30 cellular contexts compared by ENCODE assay signal in the genomic region with DNA sequence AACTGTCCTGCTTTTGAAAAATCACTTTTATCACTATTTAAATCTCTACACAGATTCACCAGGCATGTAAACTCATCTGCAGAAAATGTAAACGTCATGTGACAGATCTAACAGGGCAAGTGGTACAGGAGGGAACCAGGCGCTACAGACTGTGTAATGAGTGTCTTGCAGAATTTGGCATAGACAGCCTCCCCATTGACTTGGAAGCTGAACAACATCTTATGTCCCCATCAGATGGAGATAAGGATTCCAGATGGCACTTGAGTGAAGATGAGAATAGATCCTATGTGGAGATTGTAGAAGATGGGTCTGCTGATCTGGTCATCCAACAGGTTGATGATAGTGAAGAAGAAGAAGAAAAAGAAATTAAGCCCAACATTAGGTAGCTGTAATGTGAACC.
"Had no signal": no experiment of that assay in that cellular context is flagged by ENCODE, and none has a peak within 500 bp of the region (broad histone marks: within the 10 kb centered on the region; RNA-seq: fewer than 3 reads in every experiment).

No MANE protein-coding gene starts in this region.

- H3K27me3 ChIP-seq: brain microvascular endothelial cell, esophagus muscularis mucosa, gastroesophageal sphincter, heart right ventricle, hepatocyte had no signal

- H3K4me2 ChIP-seq: hepatocyte had no signal

- H2AFZ ChIP-seq: hepatocyte had no signal

- H3K9me3 ChIP-seq: esophagus muscularis mucosa, gastroesophageal sphincter, heart right ventricle had no signal

- H3K27ac ChIP-seq: brain microvascular endothelial cell, esophagus muscularis mucosa, gastroesophageal sphincter, heart right ventricle, hepatocyte, VCaP had no signal

- ATAC-seq: activated naive CD4-positive, alpha-beta T cell treated with anti-CD3 and anti-CD28 coated beads, Interleukin-2, amount 50 U/mL, for 72 hours; activated T-cell treated with anti-CD3 and anti-CD28 coated beads, Interleukin-2, amount 50 U/mL, for 72 hours; effector memory CD8-positive, alpha-beta T cell; gastroesophageal sphincter; heart right ventricle; WTC11 had no signal

- DNase-seq: activated CD4-positive, alpha-beta memory T cell treated with anti-CD3 and anti-CD28 coated beads, Interleukin-2, amount 10 ng/mL, durations not matched to agents 7 days and 5 days; activated CD4-positive, alpha-beta T cell treated with anti-CD3 and anti-CD28 coated beads for 1 hour; activated CD4-positive, alpha-beta T cell treated with anti-CD3 and anti-CD28 coated beads for 4 hours; activated CD4-positive, alpha-beta T cell treated with anti-CD3 and anti-CD28 coated beads, Interleukin-2, amount 10 ng/mL, durations not matched to agents 7 days and 5 days; activated CD4-positive, alpha-beta T cell treated with anti-CD3 and anti-CD28 coated beads, Interleukin-2, amount 50 U/mL, for 4 hours; activated CD8-positive, alpha-beta memory T cell treated with anti-CD3 and anti-CD28 coated beads, Interleukin-2, amount 50 U/mL, for 48 hours; activated gamma-delta T cell; activated naive CD4-positive, alpha-beta T cell; activated naive CD4-positive, alpha-beta T cell treated with anti-CD3 and anti-CD28 coated beads, Interleukin-2, amount 10 ng/mL, durations not matched to agents 7 days and 5 days; activated naive CD8-positive, alpha-beta T cell treated with anti-CD3 and anti-CD28 coated beads, Interleukin-2, amount 10 ng/mL, durations not matched to agents 7 days and 5 days; activated T-cell treated with anti-CD3 and anti-CD28 coated beads for 4 hours; activated T-cell treated with anti-CD3 and anti-CD28 coated beads, Interleukin-2, amount 50 U/mL, for 24 hours; activated T-cell treated with anti-CD3 and anti-CD28 coated beads, Interleukin-2, amount 50 U/mL, for 72 hours; amniotic stem cell; anterior cingulate cortex; brain microvascular endothelial cell; cortex of kidney; dermis blood vessel endothelial cell; effector CD4-positive, alpha-beta T cell; effector memory CD8-positive, alpha-beta T cell; erythroblast; foreskin melanocyte; heart right ventricle; T-helper 2 cell had no signal

- H3K4me3 ChIP-seq: esophagus muscularis mucosa, gastroesophageal sphincter, heart right ventricle, hepatocyte had no signal

- H3K36me3 ChIP-seq: brain microvascular endothelial cell had no signal

- H3K4me1 ChIP-seq: esophagus muscularis mucosa, gastroesophageal sphincter, heart right ventricle had no signal
